ENCODE assay signal across 8 cellular contexts in genomic region chr12:2691001-2691339, GRCh38.
DNase-seq lines count a peak whose midpoint lies in the region; ATAC-seq and TF ChIP-seq lines count a peak whose summit lies in the region.

No MANE protein-coding gene starts in this region.

- H3K9ac ChIP-seq in rectal smooth muscle tissue (ENCODE audit: low read length) = no peak overlapping the region

- no peaks in the 10 kb centered on the region for H3K4me1 ChIP-seq in rectal smooth muscle tissue (ENCODE audit: control insufficient read depth, insufficient read depth, low read length)

- no peak overlapping the region for H3K27ac ChIP-seq in rectal smooth muscle tissue (ENCODE audit: low read depth, low read length)

- peak; percentile 47 for DNase-seq in KG1 (lab: John Stamatoyannopoulos, UW)
- DNase-seq in activated CD4-positive, alpha-beta T cell treated with anti-CD3 and anti-CD28 coated beads, Interleukin-2, amount 50 U/mL, for 24 hours (ENCODE audit: low read depth in 1 of 2, low spot score in 1 of 2) = peak; percentile 11 to 30
- DNase-seq in erythroblast (lab: John Stamatoyannopoulos, UW) = peak; percentile 75 to 84
- DNase-seq in NCI-H2227 (lab: John Stamatoyannopoulos, UW; ENCODE audit: unreplicated experiment) = no peak
- no peak for DNase-seq in NCI-H1436 (lab: John Stamatoyannopoulos, UW)
- no peak for DNase-seq in dedifferentiated amniotic fluid mesenchymal stem cell (ENCODE audit: extremely low spot score)

- TF ChIP-seq POLR2A in erythroblast (IDR thresholded peaks at IDR 0.05; ENCODE audit: low read length) = no peak

- peak; percentile 44 for ATAC-seq in GM19035 (IDR thresholded peaks at IDR 0.05; ENCODE audit: unreplicated experiment)

- peaks cover 5% of the 10 kb centered on the region for H3K27me3 ChIP-seq in rectal smooth muscle tissue (ENCODE audit: control insufficient read depth, insufficient read depth, low read length)

- peak overlapping the region; percentile 64 for H3K4me3 ChIP-seq in rectal smooth muscle tissue (ENCODE audit: low read length)

- peaks cover 17% of the 10 kb centered on the region for H3K36me3 ChIP-seq in rectal smooth muscle tissue (ENCODE audit: control insufficient read depth, insufficient read depth, low read length)

Comparison
In these comparisons a context has a peak if more than half of its experiments do, and no peak if none do; other contexts are left out.
1. DNase-seq: peak in KG1 (single experiment), activated CD4-positive, alpha-beta T cell treated with anti-CD3 and anti-CD28 coated beads, Interleukin-2, amount 50 U/mL, for 24 hours (2 of 2) and erythroblast (2 of 2); none in NCI-H2227 (single experiment), NCI-H1436 (single experiment) and dedifferentiated amniotic fluid mesenchymal stem cell (single experiment).